1 cellular context compared by ENCODE assay signal in the genomic region with DNA sequence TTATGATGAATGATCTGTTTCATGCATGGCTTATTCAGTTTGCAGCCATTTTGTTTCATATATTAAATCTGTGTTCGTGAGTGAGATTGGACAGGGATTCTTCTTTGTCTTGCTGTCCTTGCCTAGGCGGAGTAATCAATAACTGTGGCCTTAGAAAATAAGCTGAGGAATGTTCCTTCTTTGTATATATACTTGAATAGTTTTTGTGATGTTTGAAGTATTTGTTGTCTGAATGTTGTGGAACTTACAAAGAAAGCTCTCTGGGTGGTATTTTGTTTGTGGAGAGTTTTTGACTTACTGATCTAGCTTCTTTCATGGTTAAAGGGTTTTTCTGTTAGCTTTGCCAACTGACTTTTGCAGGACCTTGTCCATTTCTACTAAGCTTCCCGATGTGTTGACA.
TF ChIP-seq lines count a peak whose summit lies in the region.

No MANE protein-coding gene starts in this region.

TF ChIP-seq in GM23338, 12 proteins besides CTCF, POLR2A, EP300 and RAD21 (continued from another document):
- TF ChIP-seq, protein P1, sequence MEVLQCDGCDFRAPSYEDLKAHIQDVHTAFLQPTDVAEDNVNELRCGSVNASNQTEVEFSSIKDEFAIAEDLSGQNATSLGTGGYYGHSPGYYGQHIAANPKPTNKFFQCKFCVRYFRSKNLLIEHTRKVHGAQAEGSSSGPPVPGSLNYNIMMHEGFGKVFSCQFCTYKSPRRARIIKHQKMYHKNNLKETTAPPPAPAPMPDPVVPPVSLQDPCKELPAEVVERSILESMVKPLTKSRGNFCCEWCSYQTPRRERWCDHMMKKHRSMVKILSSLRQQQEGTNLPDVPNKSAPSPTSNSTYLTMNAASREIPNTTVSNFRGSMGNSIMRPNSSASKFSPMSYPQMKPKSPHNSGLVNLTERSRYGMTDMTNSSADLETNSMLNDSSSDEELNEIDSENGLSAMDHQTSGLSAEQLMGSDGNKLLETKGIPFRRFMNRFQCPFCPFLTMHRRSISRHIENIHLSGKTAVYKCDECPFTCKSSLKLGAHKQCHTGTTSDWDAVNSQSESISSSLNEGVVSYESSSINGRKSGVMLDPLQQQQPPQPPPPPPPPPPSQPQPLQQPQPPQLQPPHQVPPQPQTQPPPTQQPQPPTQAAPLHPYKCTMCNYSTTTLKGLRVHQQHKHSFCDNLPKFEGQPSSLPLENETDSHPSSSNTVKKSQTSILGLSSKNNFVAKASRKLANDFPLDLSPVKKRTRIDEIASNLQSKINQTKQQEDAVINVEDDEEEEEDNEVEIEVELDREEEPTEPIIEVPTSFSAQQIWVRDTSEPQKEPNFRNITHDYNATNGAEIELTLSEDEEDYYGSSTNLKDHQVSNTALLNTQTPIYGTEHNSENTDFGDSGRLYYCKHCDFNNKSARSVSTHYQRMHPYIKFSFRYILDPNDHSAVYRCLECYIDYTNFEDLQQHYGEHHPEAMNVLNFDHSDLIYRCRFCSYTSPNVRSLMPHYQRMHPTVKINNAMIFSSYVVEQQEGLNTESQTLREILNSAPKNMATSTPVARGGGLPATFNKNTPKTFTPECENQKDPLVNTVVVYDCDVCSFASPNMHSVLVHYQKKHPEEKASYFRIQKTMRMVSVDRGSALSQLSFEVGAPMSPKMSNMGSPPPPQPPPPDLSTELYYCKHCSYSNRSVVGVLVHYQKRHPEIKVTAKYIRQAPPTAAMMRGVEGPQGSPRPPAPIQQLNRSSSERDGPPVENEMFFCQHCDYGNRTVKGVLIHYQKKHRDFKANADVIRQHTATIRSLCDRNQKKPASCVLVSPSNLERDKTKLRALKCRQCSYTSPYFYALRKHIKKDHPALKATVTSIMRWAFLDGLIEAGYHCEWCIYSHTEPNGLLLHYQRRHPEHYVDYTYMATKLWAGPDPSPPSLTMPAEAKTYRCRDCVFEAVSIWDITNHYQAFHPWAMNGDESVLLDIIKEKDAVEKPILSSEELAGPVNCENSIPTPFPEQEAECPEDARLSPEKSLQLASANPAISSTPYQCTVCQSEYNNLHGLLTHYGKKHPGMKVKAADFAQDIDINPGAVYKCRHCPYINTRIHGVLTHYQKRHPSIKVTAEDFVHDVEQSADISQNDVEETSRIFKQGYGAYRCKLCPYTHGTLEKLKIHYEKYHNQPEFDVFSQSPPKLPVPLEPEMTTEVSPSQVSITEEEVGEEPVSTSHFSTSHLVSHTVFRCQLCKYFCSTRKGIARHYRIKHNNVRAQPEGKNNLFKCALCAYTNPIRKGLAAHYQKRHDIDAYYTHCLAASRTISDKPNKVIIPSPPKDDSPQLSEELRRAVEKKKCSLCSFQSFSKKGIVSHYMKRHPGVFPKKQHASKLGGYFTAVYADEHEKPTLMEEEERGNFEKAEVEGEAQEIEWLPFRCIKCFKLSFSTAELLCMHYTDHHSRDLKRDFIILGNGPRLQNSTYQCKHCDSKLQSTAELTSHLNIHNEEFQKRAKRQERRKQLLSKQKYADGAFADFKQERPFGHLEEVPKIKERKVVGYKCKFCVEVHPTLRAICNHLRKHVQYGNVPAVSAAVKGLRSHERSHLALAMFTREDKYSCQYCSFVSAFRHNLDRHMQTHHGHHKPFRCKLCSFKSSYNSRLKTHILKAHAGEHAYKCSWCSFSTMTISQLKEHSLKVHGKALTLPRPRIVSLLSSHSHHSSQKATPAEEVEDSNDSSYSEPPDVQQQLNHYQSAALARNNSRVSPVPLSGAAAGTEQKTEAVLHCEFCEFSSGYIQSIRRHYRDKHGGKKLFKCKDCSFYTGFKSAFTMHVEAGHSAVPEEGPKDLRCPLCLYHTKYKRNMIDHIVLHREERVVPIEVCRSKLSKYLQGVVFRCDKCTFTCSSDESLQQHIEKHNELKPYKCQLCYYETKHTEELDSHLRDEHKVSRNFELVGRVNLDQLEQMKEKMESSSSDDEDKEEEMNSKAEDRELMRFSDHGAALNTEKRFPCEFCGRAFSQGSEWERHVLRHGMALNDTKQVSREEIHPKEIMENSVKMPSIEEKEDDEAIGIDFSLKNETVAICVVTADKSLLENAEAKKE (CRISPR knock-in tag; IDR thresholded peaks at IDR 0.05) = no peak
- TF ChIP-seq CREB1 (CRISPR knock-in tag; IDR thresholded peaks at IDR 0.05; ENCODE audit: low read depth) (no peak), ZNF114 (CRISPR knock-in tag; IDR thresholded peaks at IDR 0.05) (no peak), EZH2phosphoT487 (IDR thresholded peaks at IDR 0.05; ENCODE audit: unreplicated experiment) (no peak), NANOG (IDR thresholded peaks at IDR 0.05; ENCODE audit: borderline replicate concordance) (no peak)
- TF ChIP-seq, protein P2, sequence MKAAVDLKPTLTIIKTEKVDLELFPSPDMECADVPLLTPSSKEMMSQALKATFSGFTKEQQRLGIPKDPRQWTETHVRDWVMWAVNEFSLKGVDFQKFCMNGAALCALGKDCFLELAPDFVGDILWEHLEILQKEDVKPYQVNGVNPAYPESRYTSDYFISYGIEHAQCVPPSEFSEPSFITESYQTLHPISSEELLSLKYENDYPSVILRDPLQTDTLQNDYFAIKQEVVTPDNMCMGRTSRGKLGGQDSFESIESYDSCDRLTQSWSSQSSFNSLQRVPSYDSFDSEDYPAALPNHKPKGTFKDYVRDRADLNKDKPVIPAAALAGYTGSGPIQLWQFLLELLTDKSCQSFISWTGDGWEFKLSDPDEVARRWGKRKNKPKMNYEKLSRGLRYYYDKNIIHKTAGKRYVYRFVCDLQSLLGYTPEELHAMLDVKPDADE (IDR thresholded peaks at IDR 0.05) = no peak
